Comparison of ENCODE assay signal across 16 cellular contexts in genomic region chr16:82302007-82302733, GRCh38.
A peak's percentile ranks its signal among the peaks of the same experiment; 100 is the strongest.
DNase-seq lines count a peak whose midpoint lies in the region; ATAC-seq and TF ChIP-seq lines count a peak whose summit lies in the region.
"Had no signal": no experiment of that assay in that cellular context is flagged by ENCODE, and none has a peak within 500 bp of the region (broad histone marks: within the 10 kb centered on the region; RNA-seq: fewer than 3 reads in every experiment).

No MANE protein-coding gene starts in this region.

- no peaks in the 10 kb centered on the region for H3K79me2 ChIP-seq in H9 (ENCODE audit: insufficient read depth, low read length)

- no peaks in the 10 kb centered on the region for H4K20me1 ChIP-seq in H9 (ENCODE audit: control insufficient read depth, insufficient read depth, insufficient read length)

- no peak overlapping the region for H3K18ac ChIP-seq in H9 (ENCODE audit: insufficient read length, low read depth, low read length)

- no peak overlapping the region for H3T11ph ChIP-seq in H9 (ENCODE audit: low read length)

- H2BK5ac ChIP-seq in H9 (ENCODE audit: insufficient read length, low read length), result no peak overlapping the region

- H3K9me3 Mint-ChIP-seq in H9 (no peaks in the 10 kb centered on the region; a peak in 1 of 5 replicates), type B pancreatic cell (no peaks in the 10 kb centered on the region)

- H2BK20ac ChIP-seq in H9 (ENCODE audit: low read depth, low read length, poor library complexity, severe bottlenecking), result no peak overlapping the region

- WGBS in H9 (ENCODE audit: extremely low coverage, insufficient read length, low lambda C conversion rate), result no CpG with 5 or more reads among the region's 17 CpGs

- H3K9ac ChIP-seq in H9 (ENCODE audit: extremely low read depth, insufficient read length, low read length), result no peak overlapping the region

- H3K4me3 Mint-ChIP-seq in H9 (no peak overlapping the region), type B pancreatic cell (no peak overlapping the region)
- H3K4me3 Mint-ChIP-seq: CD4-positive, CD25-positive, alpha-beta regulatory T cell had no signal

- no peak for ATAC-seq in HG03457 (IDR thresholded peaks at IDR 0.05; ENCODE audit: unreplicated experiment)

- no peak overlapping the region for H2BK120ac ChIP-seq in H9 (ENCODE audit: low read depth, low read length, poor library complexity, severe bottlenecking)

- H3K36me3 Mint-ChIP-seq in H9 (ENCODE audit: insufficient read depth in 1 of 3, low read depth in 3 of 3), result no peaks in the 10 kb centered on the region
- H3K36me3 Mint-ChIP-seq in type B pancreatic cell, result no peaks in the 10 kb centered on the region
- H3K36me3 Mint-ChIP-seq: CD4-positive, CD25-positive, alpha-beta regulatory T cell had no signal

- no peak overlapping the region for H3K4ac ChIP-seq in H9 (ENCODE audit: low read depth, low read length)

- no peak overlapping the region for H4K91ac ChIP-seq in H9 (ENCODE audit: insufficient read length, low read depth, low read length)

- H3K27me3 ChIP-seq in H9 (ENCODE audit: insufficient read depth, low read length), result no peaks in the 10 kb centered on the region
- H3K27me3 ChIP-seq: SJSA1 had no signal

- no peaks in the 10 kb centered on the region for H3K79me1 ChIP-seq in H9 (ENCODE audit: insufficient read depth, low read depth, low read length, poor library complexity, severe bottlenecking)

- H3K56ac ChIP-seq in H9 (ENCODE audit: insufficient read length, low read depth, low read length), result no peak overlapping the region

- TF ChIP-seq CTCF in H9 (conservative IDR thresholded peaks at IDR 0.05), result no peak
- no peak for TF ChIP-seq CTCF in type B pancreatic cell (conservative IDR thresholded peaks at IDR 0.05)

- H3K23me2 ChIP-seq in H9 (ENCODE audit: insufficient read length, low read depth, low read length, poor library complexity, severe bottlenecking), result no peaks in the 10 kb centered on the region

- H3K4me1 ChIP-seq in H9 (ENCODE audit: insufficient read depth, low read length), result no peaks in the 10 kb centered on the region
- H3K4me1 ChIP-seq: SJSA1 had no signal

- H2BK12ac ChIP-seq in H9 (ENCODE audit: insufficient read length, low read depth, low read length), result no peak overlapping the region

- H3K27me3 Mint-ChIP-seq in H9 (ENCODE audit: low read depth) (peaks cover 13% of the 10 kb centered on the region), type B pancreatic cell (peaks cover 9% of the 10 kb centered on the region)
- H3K27me3 Mint-ChIP-seq: CD4-positive, CD25-positive, alpha-beta regulatory T cell had no signal

- H3K27ac Mint-ChIP-seq in H9, result peak overlapping the region in 1 of 3 experiments; percentile 79; a peak in 1 of 7 replicates
- no peak overlapping the region for H3K27ac Mint-ChIP-seq in type B pancreatic cell
- H3K27ac Mint-ChIP-seq: CD4-positive, CD25-positive, alpha-beta regulatory T cell had no signal

- H4K8ac ChIP-seq in H9 (replicated peaks; ENCODE audit: insufficient read length, low read depth, low read length), result no peak overlapping the region

- H3K4me2 ChIP-seq in H9 (ENCODE audit: insufficient read depth, insufficient read length, low read length), result no peak overlapping the region

- H4K5ac ChIP-seq in H9 (ENCODE audit: insufficient read length, low read depth, low read length), result no peak overlapping the region

- H2AFZ ChIP-seq in H9 (ENCODE audit: low read length), result no peak overlapping the region

- no peak overlapping the region for H2BK15ac ChIP-seq in H9 (ENCODE audit: low read depth, low read length)

- no peak overlapping the region for H3K14ac ChIP-seq in H9 (ENCODE audit: insufficient read depth, low read length)

- no peak overlapping the region for H3K27ac ChIP-seq in H9 (ENCODE audit: insufficient read length, low read depth, low read length)
- H3K27ac ChIP-seq: SJSA1 had no signal

- H3K23ac ChIP-seq in H9 (ENCODE audit: insufficient read length, low read depth, low read length), result no peak overlapping the region

- no peaks in the 10 kb centered on the region for H3K9me3 ChIP-seq in H9 (ENCODE audit: control insufficient read depth, low read depth, low read length)
- H3K9me3 ChIP-seq: SJSA1 had no signal

- no peak overlapping the region for H2AK5ac ChIP-seq in H9 (ENCODE audit: insufficient read length, low read length)

- DNase-seq in Ammon's horn (ENCODE audit: low spot score) (peak; percentile 50), H9 (peak; percentile 33), globus pallidus (ENCODE audit: low spot score) (peak; percentile 10), inferior parietal cortex (ENCODE audit: extremely low spot score) (peak; percentile 27), type B pancreatic cell (ENCODE audit: extremely low spot score, unreplicated experiment) (no peak), cerebellum (ENCODE audit: low spot score) (no peak)
- DNase-seq in stimulated activated CD4-positive, alpha-beta T cell treated with anti-CD3 and anti-CD28 coated beads, Interleukin-2, amount 100 ng/mL, for 48 hours, result no peak
- DNase-seq: AML-193; Calu3; CD4-positive, CD25-positive, alpha-beta regulatory T cell; KBM-7; NCI-H1048; NCI-H1694; NCI-H748 treated with DMSO at 0.1 percent for 48 hours had no signal

- no peaks in the 10 kb centered on the region for H3K4me1 Mint-ChIP-seq in H9
- no peaks in the 10 kb centered on the region for H3K4me1 Mint-ChIP-seq in type B pancreatic cell (ENCODE audit: unreplicated experiment)
- H3K4me1 Mint-ChIP-seq: CD4-positive, CD25-positive, alpha-beta regulatory T cell had no signal

Comparison
In these comparisons a context has a peak if more than half of its experiments do, and no peak if none do; other contexts are left out.
1. DNase-seq: peak in Ammon's horn (single experiment), H9 (single experiment), globus pallidus (single experiment) and inferior parietal cortex (single experiment); none in type B pancreatic cell (single experiment), stimulated activated CD4-positive, alpha-beta T cell treated with anti-CD3 and anti-CD28 coated beads, Interleukin-2, amount 100 ng/mL, for 48 hours (0 of 2) and cerebellum (single experiment).